In the genomic region with DNA sequence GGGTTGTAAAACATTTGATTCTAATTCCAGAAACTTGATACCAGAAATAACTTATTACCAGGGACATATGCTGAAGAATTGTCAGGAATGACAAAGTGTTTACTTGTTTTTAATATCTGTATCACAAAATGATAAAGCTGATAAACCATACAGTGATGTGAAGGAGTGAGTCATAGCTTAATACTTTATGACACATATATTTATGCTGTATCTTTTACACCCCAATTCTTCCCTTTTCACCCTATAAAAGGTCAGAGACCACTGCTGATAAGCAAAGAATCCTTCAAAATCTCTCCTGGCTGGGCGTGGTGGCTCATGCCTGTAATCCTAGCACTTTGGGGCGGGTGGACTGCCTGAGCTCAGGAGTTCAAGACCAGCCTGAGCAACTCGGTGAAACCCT, we compare ENCODE assay signal across 16 cellular contexts. TPM values are rescaled to one million over a fixed set of nuclear protein-coding genes. Genes with fewer than 3 reads are reported as not detected.
A peak's percentile ranks its signal among the peaks of the same experiment; 100 is the strongest.
DNase-seq lines count a peak whose midpoint lies in the region; ATAC-seq and TF ChIP-seq lines count a peak whose summit lies in the region.
"Had no signal": no experiment of that assay in that cellular context is flagged by ENCODE, and none has a peak within 500 bp of the region (broad histone marks: within the 10 kb centered on the region; RNA-seq: fewer than 3 reads in every experiment).

No MANE protein-coding gene starts in this region.

- H3K4me3 ChIP-seq in stomach, result no peak overlapping the region

- no peaks in the 10 kb centered on the region for H3K9me3 Mint-ChIP-seq in activated CD8-positive, alpha-beta T cell treated with anti-CD3 and anti-CD28 coated beads for 36 hours
- H3K9me3 Mint-ChIP-seq in immature natural killer cell, result no peaks in the 10 kb centered on the region
- H3K9me3 Mint-ChIP-seq: H9 had no signal

- peaks cover 7% of the 10 kb centered on the region for H3K36me3 Mint-ChIP-seq in activated CD8-positive, alpha-beta T cell treated with anti-CD3 and anti-CD28 coated beads for 36 hours (ENCODE audit: low read depth)
- H3K36me3 Mint-ChIP-seq in immature natural killer cell, result peaks cover 0 to 4% (median 0%) of the 10 kb centered on the region in 3 donors

- no peaks in the 10 kb centered on the region for H3K27me3 Mint-ChIP-seq in activated CD8-positive, alpha-beta T cell treated with anti-CD3 and anti-CD28 coated beads for 36 hours
- peaks cover 20 to 24% (median 22%) of the 10 kb centered on the region in 3 donors for H3K27me3 Mint-ChIP-seq in immature natural killer cell (ENCODE audit: low read depth in 3 of 3)

- TF ChIP-seq POLR2A in stomach (IDR thresholded peaks at IDR 0.05), result no peak

- peaks cover 43% of the 10 kb centered on the region for H3K4me1 Mint-ChIP-seq in activated CD8-positive, alpha-beta T cell treated with anti-CD3 and anti-CD28 coated beads for 36 hours (ENCODE audit: low read depth)
- H3K4me1 Mint-ChIP-seq in immature natural killer cell, result peaks cover 58 to 90% of the 10 kb centered on the region in 2 donors

- no peak for TF ChIP-seq EP300 in stomach (IDR thresholded peaks at IDR 0.05)

- H3K4me3 Mint-ChIP-seq in activated CD8-positive, alpha-beta T cell treated with anti-CD3 and anti-CD28 coated beads for 36 hours, result no peak overlapping the region
- peak overlapping the region in 2 of 5 donors; percentile 4 to 29 for H3K4me3 Mint-ChIP-seq in immature natural killer cell
- H3K4me3 Mint-ChIP-seq: H9 had no signal

- no peaks in the 10 kb centered on the region for H3K9me3 ChIP-seq in stomach

- intact Hi-C loops in activated CD8-positive, alpha-beta T cell treated with anti-CD3 and anti-CD28 coated beads for 36 hours (cut with micrococcal nuclease), result loop anchor here (5.0 to 10.0 kb wide), 3 partner anchors 62 to 305 kb away; a partner anchor contains a TSS
- intact Hi-C loops in stomach (cut with DNase I; ENCODE audit: low total_unique reads), result no loop called here

- H3K36me3 ChIP-seq in stomach, result no peaks in the 10 kb centered on the region

- no peak for ATAC-seq in activated CD8-positive, alpha-beta T cell treated with anti-CD3 and anti-CD28 coated beads for 36 hours
- ATAC-seq in GM21529 (IDR thresholded peaks at IDR 0.05; ENCODE audit: unreplicated experiment), result no peak
- ATAC-seq in GM21717 (IDR thresholded peaks at IDR 0.05; ENCODE audit: unreplicated experiment), result no peak

- no peaks in the 10 kb centered on the region for H3K27me3 ChIP-seq in stomach

- CTCF ChIA-PET in activated CD8-positive, alpha-beta T cell treated with anti-CD3 and anti-CD28 coated beads for 36 hours (lab: Charles Lee), result interaction anchor here (0.9 to 3.7 kb wide), 2 partner anchors 11 to 33 kb away, joined by 3 to 69 read pairs; no protein-coding TSS in a partner anchor

- peak overlapping the region; percentile 21 for H3K27ac Mint-ChIP-seq in activated CD8-positive, alpha-beta T cell treated with anti-CD3 and anti-CD28 coated beads for 36 hours
- H3K27ac Mint-ChIP-seq in immature natural killer cell, result peak overlapping the region; percentile 76 to 100 (median 94)
- H3K27ac Mint-ChIP-seq: H9 had no signal

- TF ChIP-seq CTCF in activated CD8-positive, alpha-beta T cell treated with anti-CD3 and anti-CD28 coated beads for 36 hours (IDR thresholded peaks at IDR 0.05), result no peak
- TF ChIP-seq CTCF in stomach (IDR thresholded peaks at IDR 0.05), result no peak

- peak; percentile 21 for DNase-seq in NCI-H2171 treated with DMSO at 0.1 percent for 48 hours (lab: John Stamatoyannopoulos, UW)
- no peak for DNase-seq in NCI-H2171 (lab: John Stamatoyannopoulos, UW)
- DNase-seq in activated CD8-positive, alpha-beta T cell treated with anti-CD3 and anti-CD28 coated beads for 36 hours, result no peak
- no peak for DNase-seq in immature natural killer cell
- no peak for DNase-seq in stomach
- DNase-seq in stimulated activated CD4-positive, alpha-beta T cell treated with anti-CD3 and anti-CD28 coated beads, Interleukin-1b, Interleukin-23, amount 100 ng/mL, for 48 hours, result no peak
- DNase-seq: activated CD4-positive, CD25-positive, alpha-beta regulatory T cell treated with anti-CD3 and anti-CD28 coated beads, Interleukin-2, amount 50 U/mL, for 72 hours; caudate nucleus; DMS79 treated with DMSO at 0.1 percent for 48 hours; H9; NCI-H1436 treated with DMSO at 0.1 percent for 48 hours; NCI-H774; retina had no signal

- POLR2A ChIA-PET in activated CD8-positive, alpha-beta T cell treated with anti-CD3 and anti-CD28 coated beads for 36 hours (lab: Charles Lee), result interaction anchor here (0.9 to 1.5 kb wide), 4 partner anchors 10 to 190 kb away, joined by 3 to 4 read pairs (median 4); no protein-coding TSS in a partner anchor

- H3K27ac ChIP-seq in stomach, result peak overlapping the region in 4 of 5 donors; percentile 17 to 91 (median 38)
- H3K27ac ChIP-seq: 22Rv1 had no signal

- 69 to 86% (median 81%) methylated on average over 3 of the region's 3 CpGs for WGBS in stomach, 5 donors

- H3K4me1 ChIP-seq in stomach, result peaks cover 15 to 68% (median 43%) of the 10 kb centered on the region in 4 donors

RNA-seq across cellular contexts. Expression of a gene that starts 1.6 kb away (rescaled TPM):
- total RNA-seq in activated CD8-positive, alpha-beta T cell treated with anti-CD3 and anti-CD28 coated beads for 36 hours, result 10 to 100 TPM; 70.7 to 72.7 TPM
- 100 to 1,000 TPM; 134 to 265 (median 224) TPM for polyA plus RNA-seq in immature natural killer cell
- 100 to 1,000 TPM in 1 of 5 donors, 10 to 100 TPM in 4; 22.2 to 258 (median 51.6) TPM for total RNA-seq in stomach
- 10 to 100 TPM in 2 of 3 donors, 1 to 10 TPM in 1; 7.4 to 18.5 (median 13.3) TPM for polyA plus RNA-seq in stomach
